ENCODE assay signal across 1 cellular context in genomic region chr19:2181618-2181997, GRCh38.
TF ChIP-seq lines count a peak whose summit lies in the region.

No MANE protein-coding gene starts in this region.

TF ChIP-seq in GM23338, 12 proteins besides CTCF, POLR2A, EP300 and RAD21:
- TF ChIP-seq ZNF462 (CRISPR knock-in tag; IDR thresholded peaks at IDR 0.05) (no peak), NANOG (IDR thresholded peaks at IDR 0.05; ENCODE audit: borderline replicate concordance) (no peak), REST (IDR thresholded peaks at IDR 0.05; ENCODE audit: unreplicated experiment) (no peak), JUNB (IDR thresholded peaks at IDR 0.05; ENCODE audit: unreplicated experiment) (no peak), ZNF114 (CRISPR knock-in tag; IDR thresholded peaks at IDR 0.05) (no peak), ETS1 (IDR thresholded peaks at IDR 0.05) (no peak)
